8 cellular contexts compared by ENCODE assay signal in the genomic region with DNA sequence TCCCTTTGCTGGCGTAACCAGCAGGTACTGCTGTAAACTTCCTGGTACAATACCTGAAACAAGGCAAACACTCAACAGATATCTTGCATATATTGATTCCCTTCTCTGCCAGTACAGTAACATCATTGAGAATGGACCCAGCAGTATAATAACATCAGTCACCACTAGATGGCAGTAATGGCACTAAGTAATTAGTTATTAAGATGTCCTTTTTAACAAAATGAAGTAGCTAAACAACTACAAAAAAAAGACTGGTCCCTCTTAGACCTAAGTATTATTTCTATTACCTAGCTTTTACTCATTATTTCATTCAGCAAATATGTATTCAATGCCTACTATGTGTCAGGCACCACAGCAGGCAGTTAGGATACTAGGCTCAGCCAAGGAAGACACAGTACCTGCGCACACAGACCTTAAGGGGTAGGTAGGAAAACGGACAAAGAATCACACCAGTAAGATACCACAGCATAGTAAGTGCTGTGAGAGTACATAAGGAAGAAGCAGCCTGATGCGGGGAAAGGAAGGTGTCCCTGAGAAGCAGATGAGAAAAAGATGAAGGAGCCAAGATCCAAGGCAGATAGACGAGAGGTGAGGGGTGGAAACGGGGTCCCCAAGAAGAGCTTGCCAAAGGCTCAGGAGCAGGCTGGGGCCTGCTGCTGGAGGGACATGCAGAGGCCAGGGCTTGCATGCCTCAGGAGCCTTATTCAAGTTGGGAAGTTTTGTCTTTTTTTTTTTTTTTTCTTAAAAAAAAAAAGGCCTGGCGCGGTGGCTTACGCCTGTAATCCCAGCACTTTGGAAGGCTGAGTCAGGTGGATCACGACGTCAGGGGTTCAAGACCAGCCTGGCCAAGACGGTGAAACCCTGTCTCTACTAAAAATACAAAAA.
DNase-seq lines count a peak whose midpoint lies in the region; TF ChIP-seq lines count a peak whose summit lies in the region.

No MANE protein-coding gene starts in this region.

- no peak overlapping the region for H2AK5ac ChIP-seq in mesenchymal stem cell (ENCODE audit: low read length, severe bottlenecking)

- POLR2A ChIA-PET in SK-N-SH (lab: Yijun Ruan, JAX), result interaction anchor here (1.0 to 1.3 kb wide), 3 partner anchors 85 to 135 kb away, joined by 3 to 5 read pairs (median 3); no protein-coding TSS in a partner anchor

- no peak for TF ChIP-seq EP300 in SK-N-SH (IDR thresholded peaks at IDR 0.05; ENCODE audit: borderline replicate concordance in 1 of 2, low read depth in 1 of 2, low read length in 1 of 2)

- H2BK15ac ChIP-seq in mesenchymal stem cell (ENCODE audit: low read depth, poor library complexity, severe bottlenecking), result peak overlapping the region; percentile 67

- intact Hi-C loops in uterus (cut with DNase I; ENCODE audit: low total_unique reads), result no loop called here

- peak overlapping the region; percentile 41 for H4K8ac ChIP-seq in mesenchymal stem cell (ENCODE audit: low read length)

- peak; percentile 80 for TF ChIP-seq RAD21 in SK-N-SH (IDR thresholded peaks at IDR 0.05; ENCODE audit: low read length)

- no peak overlapping the region for H2BK5ac ChIP-seq in mesenchymal stem cell (ENCODE audit: low read depth, low read length, poor library complexity, severe bottlenecking)

- peak overlapping the region; percentile 40 to 51 for H3K4ac ChIP-seq in mesenchymal stem cell (ENCODE audit: low read depth in 1 of 2, low read length in 2 of 2)

- no peaks in the 10 kb centered on the region for H3K9me2 ChIP-seq in SK-N-SH

- peak overlapping the region; percentile 65 for H2BK120ac ChIP-seq in mesenchymal stem cell (ENCODE audit: low read depth, low read length)

- no peak overlapping the region for H3K14ac ChIP-seq in mesenchymal stem cell (ENCODE audit: low read length in 2 of 2)

- H3K36me3 ChIP-seq in SK-N-SH (replicated peaks in 1 of 2; ENCODE audit: control insufficient read depth in 1 of 2, insufficient read depth in 2 of 2, low read length in 1 of 2) (no peaks in the 10 kb centered on the region), mesenchymal stem cell (ENCODE audit: control insufficient read depth in 1 of 2, insufficient read depth in 2 of 2, low read depth in 1 of 2, low read length in 2 of 2) (no peaks in the 10 kb centered on the region), uterus (no peaks in the 10 kb centered on the region)

- peaks cover 5% of the 10 kb centered on the region for H3F3A ChIP-seq in SK-N-SH (replicated peaks; ENCODE audit: insufficient read depth)

- H2BK12ac ChIP-seq in mesenchymal stem cell (ENCODE audit: low read length in 2 of 2), result peak overlapping the region; percentile 77 to 91

- H3K9me3 ChIP-seq in SK-N-SH, result no peaks in the 10 kb centered on the region
- H3K9me3 ChIP-seq in mesenchymal stem cell (ENCODE audit: control insufficient read depth, low read length), result no peaks in the 10 kb centered on the region
- no peaks in the 10 kb centered on the region for H3K9me3 ChIP-seq in uterus

- H3K27ac ChIP-seq in 22Rv1 (peak overlapping the region; percentile 34; the same call in 1 of the 2 replicates), SK-N-SH (ENCODE audit: low read depth in 2 of 2, low read length in 1 of 2) (peak overlapping the region in 1 of 2 experiments; percentile 27; a peak in 1 of 4 replicates), mesenchymal stem cell (ENCODE audit: low read length, poor library complexity, severe bottlenecking) (no peak overlapping the region), uterus (peak overlapping the region; percentile 63 to 83)

- TF ChIP-seq POLR2A in NB4 (IDR thresholded peaks at IDR 0.05; ENCODE audit: extremely low read depth, insufficient read length) (no peak), uterus (IDR thresholded peaks at IDR 0.05) (no peak)

- peaks cover 3% of the 10 kb centered on the region for H3K79me1 ChIP-seq in mesenchymal stem cell (replicated peaks; ENCODE audit: low read length, poor library complexity, severe bottlenecking)

- H3K18ac ChIP-seq in mesenchymal stem cell (ENCODE audit: low read depth in 1 of 2, low read length in 2 of 2), result peak overlapping the region; percentile 16 to 61

- CTCF ChIA-PET in SK-N-SH (lab: Yijun Ruan, JAX), result interaction anchor here (0.6 to 3.9 kb wide), 41 partner anchors 10 to 1322 kb away, joined by 3 to 78 read pairs (median 4); a partner anchor contains a TSS

- no peaks in the 10 kb centered on the region for H4K20me1 ChIP-seq in SK-N-SH (ENCODE audit: insufficient read depth)

- no peaks in the 10 kb centered on the region for H3K79me2 ChIP-seq in SK-N-SH (ENCODE audit: insufficient read depth)

- H3K4me2 ChIP-seq in SK-N-SH (no peak overlapping the region), mesenchymal stem cell (ENCODE audit: low read length, poor library complexity, severe bottlenecking) (no peak overlapping the region)

- peak; percentile 51 for DNase-seq in ELF-1 (ENCODE audit: low read depth, low spot score)
- DNase-seq in HFF-Myc (ENCODE audit: extremely low read depth, low read depth), result peak; percentile 75
- DNase-seq in NB4 (ENCODE audit: low read depth), result peak; percentile 83
- DNase-seq in SK-N-SH, result peak; percentile 62
- peak; percentile 57 for DNase-seq in effector CD4-positive, alpha-beta T cell
- peak; percentile 82 for DNase-seq in mesenchymal stem cell
- peak in 1 of 2 donors; percentile 53 for DNase-seq in uterus

- H2AFZ ChIP-seq in SK-N-SH (ENCODE audit: low read depth) (peak overlapping the region; percentile 47), mesenchymal stem cell (ENCODE audit: low read depth, low read length) (peak overlapping the region; percentile 46)

- H4K91ac ChIP-seq in mesenchymal stem cell (ENCODE audit: low read length), result no peak overlapping the region

- H3K9ac ChIP-seq in SK-N-SH (no peak overlapping the region), mesenchymal stem cell (ENCODE audit: low read length) (peak overlapping the region; percentile 62)

- H3K4me3 ChIP-seq in HFF-Myc (replicated peaks; ENCODE audit: low read depth, low read length), result no peak overlapping the region
- H3K4me3 ChIP-seq in NB4 (ENCODE audit: low read depth, low read length), result no peak overlapping the region
- no peak overlapping the region for H3K4me3 ChIP-seq in SK-N-SH (ENCODE audit: low read depth in 2 of 2, low read length in 1 of 2)
- no peak overlapping the region for H3K4me3 ChIP-seq in mesenchymal stem cell (ENCODE audit: insufficient read depth in 1 of 2, low read depth in 1 of 2, low read length in 2 of 2)
- H3K4me3 ChIP-seq in uterus, result no peak overlapping the region

- H3K27me3 ChIP-seq in SK-N-SH (ENCODE audit: insufficient read depth) (no peaks in the 10 kb centered on the region), mesenchymal stem cell (ENCODE audit: control insufficient read depth in 1 of 2, insufficient read depth in 1 of 2, low read length in 2 of 2) (no peaks in the 10 kb centered on the region), uterus (no peaks in the 10 kb centered on the region)

- no peak overlapping the region for H3K23ac ChIP-seq in mesenchymal stem cell (ENCODE audit: low read length in 2 of 2)

- H3K4me1 ChIP-seq in SK-N-SH (ENCODE audit: control insufficient read depth in 1 of 2, insufficient read depth in 2 of 2, low read depth in 1 of 2, low read length in 1 of 2) (no peaks in the 10 kb centered on the region), mesenchymal stem cell (ENCODE audit: control insufficient read depth, insufficient read depth, low read depth, low read length) (peaks cover 6% of the 10 kb centered on the region), uterus (no peaks in the 10 kb centered on the region)

- peak; percentile 84 for TF ChIP-seq CTCF in 22Rv1 (IDR thresholded peaks at IDR 0.05)
- TF ChIP-seq CTCF in HFF-Myc (IDR thresholded peaks at IDR 0.05; ENCODE audit: low read depth, low read length, missing control alignments), result peak; percentile 45
- peak; percentile 41 for TF ChIP-seq CTCF in NB4 (IDR thresholded peaks at IDR 0.05; ENCODE audit: low read depth, low read length)
- peak; percentile 80 for TF ChIP-seq CTCF in SK-N-SH (IDR thresholded peaks at IDR 0.05)
- peak; percentile 71 to 85 (median 75) for TF ChIP-seq CTCF in uterus (IDR thresholded peaks at IDR 0.05)

- whole genome bisulfite sequencing in SK-N-SH (ENCODE audit: low lambda C conversion rate), result 75% methylated on average over 12 of the region's 12 CpGs
- 86% methylated on average over 12 of the region's 12 CpGs for WGBS in mesenchymal stem cell

TF ChIP-seq in SK-N-SH, 30 proteins besides CTCF, POLR2A, EP300 and RAD21:
- TF ChIP-seq SMC3 (IDR thresholded peaks at IDR 0.05; ENCODE audit: low read depth, low read length) (peak; percentile 59), MXI1 (IDR thresholded peaks at IDR 0.05; ENCODE audit: low read depth, low read length) (no peak)
TF ChIP-seq in SK-N-SH: peak in this region for 1.
